ENCODE assay signal across 33 cellular contexts in the genomic region with DNA sequence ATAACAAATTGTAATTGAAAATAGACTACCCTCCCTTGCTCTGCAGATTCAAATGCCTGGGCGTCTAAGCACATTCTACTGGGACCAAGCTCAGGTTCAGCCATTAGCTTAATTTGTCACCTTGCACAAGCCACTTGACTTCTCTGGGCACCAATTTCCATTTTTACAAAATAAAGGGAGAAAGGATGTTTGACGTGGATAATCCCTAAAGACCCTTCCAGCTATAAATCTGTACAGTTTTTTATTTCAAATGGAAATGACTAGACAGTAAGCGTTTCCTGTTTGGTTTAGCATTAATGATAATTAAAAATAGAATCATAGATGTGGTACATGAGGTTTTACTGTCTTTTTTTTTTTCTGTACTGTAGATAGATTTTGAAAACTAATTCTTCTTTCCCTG.
"Had no signal": no experiment of that assay in that cellular context is flagged by ENCODE, and none has a peak within 500 bp of the region (broad histone marks: within the 10 kb centered on the region; RNA-seq: fewer than 3 reads in every experiment).

No MANE protein-coding gene starts in this region.

- DNase-seq: activated B cell treated with CpG ODN at 0.5 μM for 24 hours; activated CD4-positive, alpha-beta T cell treated with anti-CD3 and anti-CD28 coated beads for 48 hours; activated CD4-positive, alpha-beta T cell treated with anti-CD3 and anti-CD28 coated beads, Interleukin-2, amount 50 U/mL, for 1 hour; activated CD4-positive, alpha-beta T cell treated with anti-CD3 and anti-CD28 coated beads, Interleukin-2, amount 50 U/mL, for 48 hours; activated CD8-positive, alpha-beta memory T cell treated with anti-CD3 and anti-CD28 coated beads, Interleukin-2, amount 10 ng/mL, durations not matched to agents 7 days and 5 days; activated CD8-positive, alpha-beta memory T cell treated with anti-CD3 and anti-CD28 coated beads, Interleukin-2, amount 50 U/mL, for 4 hours; activated CD8-positive, alpha-beta T cell treated with anti-CD3 and anti-CD28 coated beads, Interleukin-2, amount 10 ng/mL, durations not matched to agents 7 days and 5 days; activated effector memory CD4-positive, alpha-beta T cell treated with anti-CD3 and anti-CD28 coated beads, Interleukin-2, amount 50 U/mL, for 16 hours; activated naive CD4-positive, alpha-beta T cell treated with anti-CD3 and anti-CD28 coated beads for 36 hours; activated naive CD8-positive, alpha-beta T cell treated with anti-CD3 and anti-CD28 coated beads for 36 hours; activated naive CD8-positive, alpha-beta T cell treated with anti-CD3 and anti-CD28 coated beads, Interleukin-2, amount 50 U/mL, for 24 hours; activated T-cell treated with anti-CD3 and anti-CD28 coated beads, Interleukin-2, amount 50 U/mL, for 1 hour; activated T-cell treated with anti-CD3 and anti-CD28 coated beads, Interleukin-2, amount 50 U/mL, for 48 hours; adrenal gland; amygdala; aorta; body of pancreas; caudate nucleus; cerebellar nuclear complex; colonic mucosa; effector CD8-positive, alpha-beta T cell; esophagus squamous epithelium; foreskin melanocyte; T-helper 1 cell; T-helper 17 cell; T1000; WERI-Rb-1 had no signal

- H3K27ac ChIP-seq: adrenal gland, body of pancreas, colonic mucosa, epithelial cell of prostate, esophagus squamous epithelium, gastroesophageal sphincter, WERI-Rb-1 had no signal

- H3K27ac Mint-ChIP-seq: activated B cell treated with CpG ODN at 0.5 μM for 24 hours; activated CD8-positive, alpha-beta memory T cell treated with anti-CD3 and anti-CD28 coated beads, Interleukin-2, amount 10 ng/mL, durations not matched to agents 7 days and 5 days; activated CD8-positive, alpha-beta T cell treated with anti-CD3 and anti-CD28 coated beads, Interleukin-2, amount 10 ng/mL, durations not matched to agents 7 days and 5 days; activated naive CD4-positive, alpha-beta T cell treated with anti-CD3 and anti-CD28 coated beads for 36 hours; activated naive CD4-positive, alpha-beta T cell treated with anti-CD3 and anti-CD28 coated beads, Interleukin-2, amount 50 U/mL, for 24 hours; activated naive CD8-positive, alpha-beta T cell treated with anti-CD3 and anti-CD28 coated beads for 36 hours; activated naive CD8-positive, alpha-beta T cell treated with anti-CD3 and anti-CD28 coated beads, Interleukin-2, amount 50 U/mL, for 24 hours; activated T-helper 1 cell treated with anti-CD3 and anti-CD28 coated beads, Interleukin-12 subunit alpha, Interleukin-12 subunit beta, Interleukin-2, Interleukin-4 antibody, amounts not matched to agents 30 ng/mL and 10 ng/mL and 1 ng/mL, durations not matched to agents 14 hours and 24 hours and 36 hours; activated T-helper 2 cell treated with anti-CD3 and anti-CD28 coated beads, Interferon-gamma antibody, Interleukin-2, Interleukin-4, amounts not matched to agents 10 μg/mL and 5 μg/mL and 100 μg/mL, durations not matched to agents 14 hours and 24 hours and 36 hours; T-helper 17 cell; T-helper 2 cell treated with Interferon-gamma antibody and Interleukin-4, amounts not matched to agents 5 μg/mL and 100 μg/mL, for 36 hours had no signal

- H3K36me3 Mint-ChIP-seq: activated CD8-positive, alpha-beta memory T cell treated with anti-CD3 and anti-CD28 coated beads, Interleukin-2, amount 10 ng/mL, durations not matched to agents 7 days and 5 days; activated naive CD4-positive, alpha-beta T cell treated with anti-CD3 and anti-CD28 coated beads, Interleukin-2, amount 50 U/mL, for 24 hours; activated naive CD8-positive, alpha-beta T cell treated with anti-CD3 and anti-CD28 coated beads for 36 hours had no signal

- H3K27me3 Mint-ChIP-seq: activated B cell treated with CpG ODN at 0.5 μM for 24 hours; activated CD8-positive, alpha-beta memory T cell treated with anti-CD3 and anti-CD28 coated beads, Interleukin-2, amount 10 ng/mL, durations not matched to agents 7 days and 5 days; activated naive CD4-positive, alpha-beta T cell treated with anti-CD3 and anti-CD28 coated beads, Interleukin-2, amount 50 U/mL, for 24 hours; activated naive CD8-positive, alpha-beta T cell treated with anti-CD3 and anti-CD28 coated beads for 36 hours; activated naive CD8-positive, alpha-beta T cell treated with anti-CD3 and anti-CD28 coated beads, Interleukin-2, amount 50 U/mL, for 24 hours; T-helper 17 cell had no signal

- H3K36me3 ChIP-seq: adrenal gland, colonic mucosa, esophagus squamous epithelium, gastroesophageal sphincter, WERI-Rb-1 had no signal

- H3K4me1 Mint-ChIP-seq: activated B cell treated with CpG ODN at 0.5 μM for 24 hours; activated CD8-positive, alpha-beta memory T cell treated with anti-CD3 and anti-CD28 coated beads, Interleukin-2, amount 10 ng/mL, durations not matched to agents 7 days and 5 days; activated naive CD4-positive, alpha-beta T cell treated with anti-CD3 and anti-CD28 coated beads, Interleukin-2, amount 50 U/mL, for 24 hours; activated naive CD8-positive, alpha-beta T cell treated with anti-CD3 and anti-CD28 coated beads for 36 hours; activated naive CD8-positive, alpha-beta T cell treated with anti-CD3 and anti-CD28 coated beads, Interleukin-2, amount 50 U/mL, for 24 hours; T-helper 17 cell had no signal

- H3K9me3 ChIP-seq: adrenal gland, body of pancreas, colonic mucosa, esophagus squamous epithelium, gastroesophageal sphincter had no signal

- H3K4me3 ChIP-seq: adrenal gland, body of pancreas, colonic mucosa, esophagus squamous epithelium, gastroesophageal sphincter had no signal

- H3K4me3 Mint-ChIP-seq: activated B cell treated with CpG ODN at 0.5 μM for 24 hours; activated CD8-positive, alpha-beta memory T cell treated with anti-CD3 and anti-CD28 coated beads, Interleukin-2, amount 10 ng/mL, durations not matched to agents 7 days and 5 days; activated CD8-positive, alpha-beta T cell treated with anti-CD3 and anti-CD28 coated beads, Interleukin-2, amount 10 ng/mL, durations not matched to agents 7 days and 5 days; activated naive CD4-positive, alpha-beta T cell treated with anti-CD3 and anti-CD28 coated beads for 36 hours; activated naive CD4-positive, alpha-beta T cell treated with anti-CD3 and anti-CD28 coated beads, Interleukin-2, amount 50 U/mL, for 24 hours; activated naive CD8-positive, alpha-beta T cell treated with anti-CD3 and anti-CD28 coated beads for 36 hours; activated naive CD8-positive, alpha-beta T cell treated with anti-CD3 and anti-CD28 coated beads, Interleukin-2, amount 50 U/mL, for 24 hours; activated T-helper 1 cell treated with anti-CD3 and anti-CD28 coated beads, Interleukin-12 subunit alpha, Interleukin-12 subunit beta, Interleukin-2, Interleukin-4 antibody, amounts not matched to agents 30 ng/mL and 10 ng/mL and 1 ng/mL, durations not matched to agents 14 hours and 24 hours and 36 hours; T-helper 17 cell; T-helper 2 cell treated with Interferon-gamma antibody and Interleukin-4, amounts not matched to agents 5 μg/mL and 100 μg/mL, for 36 hours had no signal
